ENCODE assay signal across 21 cellular contexts in the genomic region with DNA sequence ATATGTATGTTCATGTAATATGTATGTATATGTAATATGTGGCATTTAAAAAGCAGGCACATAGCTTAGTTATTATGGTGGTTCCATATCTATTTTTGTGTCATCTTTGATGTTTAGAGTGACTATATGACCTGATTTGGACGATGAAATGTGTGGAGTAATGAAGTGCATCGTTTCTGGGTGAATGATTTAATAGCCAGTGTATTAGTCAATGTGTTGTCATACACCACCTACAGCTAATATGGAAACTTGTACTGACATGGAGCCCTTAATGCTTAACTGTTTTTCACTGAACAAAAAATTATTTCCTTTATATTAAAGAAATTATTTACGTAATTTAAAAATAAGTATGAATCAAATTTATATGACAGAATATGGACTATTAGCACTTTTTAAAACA.
"Had no signal": no experiment of that assay in that cellular context is flagged by ENCODE, and none has a peak within 500 bp of the region (broad histone marks: within the 10 kb centered on the region; RNA-seq: fewer than 3 reads in every experiment).

No MANE protein-coding gene starts in this region.

- H3K27me3 ChIP-seq: heart right ventricle, neutrophil, right atrium auricular region, sigmoid colon, testis, tibial nerve, upper lobe of right lung, vagina had no signal

- H3K4me1 ChIP-seq: heart right ventricle, right atrium auricular region, sigmoid colon, testis, tibial nerve, upper lobe of right lung, vagina had no signal

- DNase-seq: effector memory CD4-positive, alpha-beta T cell; foreskin melanocyte; heart right ventricle; islet precursor cell; left cardiac atrium; left ventricle myocardium superior; naive thymus-derived CD8-positive, alpha-beta T cell; posterior cingulate gyrus; sigmoid colon; stimulated activated CD4-positive, alpha-beta T cell treated with anti-CD3 and anti-CD28 coated beads, Interleukin-2, amount 100 ng/mL, for 24 hours; stimulated activated CD4-positive, alpha-beta T cell treated with anti-CD3 and anti-CD28 coated beads, Interleukin-4, amount 100 ng/mL, for 4 hours; stimulated activated naive B cell treated with anti-CD40 and anti-IgM and Interleukin-4, amounts not matched to agents 10 μg/mL and 1 μg/mL and 100 μg/mL, for 72 hours; stimulated activated naive CD8-positive, alpha-beta T cell treated with anti-CD3 and anti-CD28 coated beads, Interleukin-15, amount 100 ng/mL, for 72 hours; testis; upper lobe of right lung had no signal

- H3K27ac ChIP-seq: heart right ventricle, neutrophil, right atrium auricular region, sigmoid colon, skin epidermis, testis, tibial nerve, upper lobe of right lung, vagina had no signal

- H3K4me3 ChIP-seq: heart right ventricle, lung, right atrium auricular region, sigmoid colon, skin epidermis, testis, tibial nerve, upper lobe of right lung, vagina had no signal

- H3K36me3 ChIP-seq: heart right ventricle, neutrophil, right atrium auricular region, sigmoid colon, tibial nerve, upper lobe of right lung, vagina had no signal

- H3K9me3 ChIP-seq: neutrophil, right atrium auricular region, sigmoid colon, testis, tibial nerve, upper lobe of right lung, vagina had no signal
